Comparison of ENCODE assay signal across 10 cellular contexts in the genomic region with DNA sequence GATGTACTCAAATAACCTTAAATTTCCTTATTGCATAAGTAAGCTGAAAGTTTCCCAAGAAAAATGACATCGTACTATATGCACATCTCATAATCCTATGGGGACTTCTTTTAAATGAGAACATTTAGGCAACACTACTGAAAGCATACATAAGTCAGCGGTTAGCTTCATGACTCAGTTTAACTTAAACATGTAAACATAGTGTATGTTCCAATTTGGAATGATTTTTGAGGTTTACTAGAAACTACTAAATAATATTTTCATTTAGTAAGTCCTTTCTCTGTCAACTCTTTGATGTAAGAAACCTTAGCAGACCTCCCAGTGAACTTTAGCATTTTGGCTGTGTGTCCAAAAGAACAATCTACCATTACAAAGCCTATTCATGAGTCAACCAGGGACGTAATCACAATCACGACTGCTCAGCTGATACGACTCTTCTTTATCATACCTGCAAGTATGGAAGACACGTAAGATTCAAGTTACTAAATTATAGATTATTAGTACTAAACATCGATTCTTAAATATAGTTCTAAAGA. TPM values are rescaled to one million over a fixed set of nuclear protein-coding genes. Genes with fewer than 3 reads are reported as not detected.
DNase-seq lines count a peak whose midpoint lies in the region; ATAC-seq and TF ChIP-seq lines count a peak whose summit lies in the region.
"Had no signal": no experiment of that assay in that cellular context is flagged by ENCODE, and none has a peak within 500 bp of the region (broad histone marks: within the 10 kb centered on the region; RNA-seq: fewer than 3 reads in every experiment).

No MANE protein-coding gene starts in this region.

- no peaks in the 10 kb centered on the region for H3K9me3 Mint-ChIP-seq in stimulated activated naive CD8-positive, alpha-beta T cell treated with anti-CD3 and anti-CD28 coated beads, Interleukin-15, Interleukin-2, amounts not matched to agents 100 ng/mL and 50 ng/mL, for 24 hours
- H3K9me3 Mint-ChIP-seq in memory B cell: no peaks in the 10 kb centered on the region

- 98% methylated on average over 7 of the region's 7 CpGs for WGBS in mammary epithelial cell (ENCODE audit: low coverage, missing lambda C conversion rate)

- ATAC-seq in stimulated activated naive CD8-positive, alpha-beta T cell treated with anti-CD3 and anti-CD28 coated beads, Interleukin-15, Interleukin-2, amounts not matched to agents 100 U/mL and 50 U/mL, for 24 hours: no peak
- ATAC-seq in memory B cell (ENCODE audit: low read depth) (no peak), GM21390 (IDR thresholded peaks at IDR 0.05; ENCODE audit: unreplicated experiment) (no peak)

- peaks cover 48% of the 10 kb centered on the region for H3K36me3 Mint-ChIP-seq in stimulated activated naive CD8-positive, alpha-beta T cell treated with anti-CD3 and anti-CD28 coated beads, Interleukin-15, Interleukin-2, amounts not matched to agents 100 ng/mL and 50 ng/mL, for 24 hours (ENCODE audit: low read depth)
- peaks cover 3% of the 10 kb centered on the region for H3K36me3 Mint-ChIP-seq in memory B cell

- intact Hi-C loops in mammary epithelial cell (cut with micrococcal nuclease): no loop called here

- H3K4me1 Mint-ChIP-seq in stimulated activated naive CD8-positive, alpha-beta T cell treated with anti-CD3 and anti-CD28 coated beads, Interleukin-15, Interleukin-2, amounts not matched to agents 100 ng/mL and 50 ng/mL, for 24 hours (ENCODE audit: low read depth): peaks cover 68% of the 10 kb centered on the region
- H3K4me1 Mint-ChIP-seq in memory B cell: peaks cover 27% of the 10 kb centered on the region

- H3K27me3 ChIP-seq in brain microvascular endothelial cell (replicated peaks): no peaks in the 10 kb centered on the region
- no peaks in the 10 kb centered on the region for H3K27me3 ChIP-seq in mammary epithelial cell (ENCODE audit: insufficient read depth, low read length)

- TF ChIP-seq CTCF in brain microvascular endothelial cell (IDR thresholded peaks at IDR 0.05; ENCODE audit: low read depth, low read length, missing control alignments): no peak
- no peak for TF ChIP-seq CTCF in mammary epithelial cell (conservative IDR thresholded peaks at IDR 0.05 in 1 of 2, IDR thresholded peaks at IDR 0.05 in 1 of 2; ENCODE audit: extremely low read depth in 1 of 2, insufficient read depth in 1 of 2, low read depth in 1 of 2, low read length in 2 of 2)

- CTCF ChIA-PET in mammary epithelial cell (lab: Charles Lee; ENCODE audit: low non-redundant PET): interaction anchor here (0.6 kb wide), 1 partner anchor 16 kb away, joined by 3 read pairs; no protein-coding TSS in a partner anchor

- no TSS peak for BruUV-seq in mammary epithelial cell (replicated peaks; lab: Mats Ljungman, UMichigan)

- no peak overlapping the region for H3K4me3 ChIP-seq in brain microvascular endothelial cell (ENCODE audit: low read depth, low read length)
- H3K4me3 ChIP-seq in mammary epithelial cell (replicated peaks in 1 of 3; ENCODE audit: insufficient read depth in 1 of 3, low read depth in 2 of 3, low read length in 3 of 3): no peak overlapping the region

- peak overlapping the region; percentile 94 for H3K27ac Mint-ChIP-seq in stimulated activated naive CD8-positive, alpha-beta T cell treated with anti-CD3 and anti-CD28 coated beads, Interleukin-15, Interleukin-2, amounts not matched to agents 100 ng/mL and 50 ng/mL, for 24 hours
- peak overlapping the region; percentile 100 for H3K27ac Mint-ChIP-seq in memory B cell

- H3K27me3 Mint-ChIP-seq in stimulated activated naive CD8-positive, alpha-beta T cell treated with anti-CD3 and anti-CD28 coated beads, Interleukin-15, Interleukin-2, amounts not matched to agents 100 ng/mL and 50 ng/mL, for 24 hours: no peaks in the 10 kb centered on the region
- H3K27me3 Mint-ChIP-seq in memory B cell: no peaks in the 10 kb centered on the region

- peaks cover 88% of the 10 kb centered on the region for H3K79me2 ChIP-seq in mammary epithelial cell (ENCODE audit: insufficient read depth, low read length)

- H3K36me3 ChIP-seq in brain microvascular endothelial cell (replicated peaks): no peaks in the 10 kb centered on the region
- H3K36me3 ChIP-seq in mammary epithelial cell (ENCODE audit: insufficient read depth, low read length): no peaks in the 10 kb centered on the region

- H3K4me2 ChIP-seq in mammary epithelial cell (ENCODE audit: insufficient read depth, low read depth, low read length): no peak overlapping the region

- no peaks in the 10 kb centered on the region for H3K9me3 ChIP-seq in mammary epithelial cell (replicated peaks; ENCODE audit: insufficient read depth, low read length)

- peaks cover 25% of the 10 kb centered on the region for H3K4me1 ChIP-seq in mammary epithelial cell (ENCODE audit: insufficient read depth, low read length)

- peak overlapping the region; percentile 91 for H3K4me3 Mint-ChIP-seq in stimulated activated naive CD8-positive, alpha-beta T cell treated with anti-CD3 and anti-CD28 coated beads, Interleukin-15, Interleukin-2, amounts not matched to agents 100 ng/mL and 50 ng/mL, for 24 hours
- peak overlapping the region; percentile 64 for H3K4me3 Mint-ChIP-seq in memory B cell

- dilution Hi-C loops in mammary epithelial cell (cut with HindIII; ENCODE audit: low sequenced_read_pairs): no loop called here

- peak overlapping the region; percentile 99 for H3K27ac ChIP-seq in brain microvascular endothelial cell
- no peak overlapping the region for H3K27ac ChIP-seq in mammary epithelial cell (ENCODE audit: insufficient read depth, low read depth, low read length)

- H2AFZ ChIP-seq in mammary epithelial cell (ENCODE audit: low read depth, low read length): no peak overlapping the region

- no peak overlapping the region for H3K9ac ChIP-seq in mammary epithelial cell (ENCODE audit: insufficient read depth, low read length)

- H4K20me1 ChIP-seq in mammary epithelial cell (ENCODE audit: insufficient read depth, low read length): no peaks in the 10 kb centered on the region

- in situ Hi-C loops in brain microvascular endothelial cell (cut with HindIII; ENCODE audit: low pct_ligation_motif_present, low sequenced_read_pairs): no loop called here
- in situ Hi-C loops in mammary epithelial cell (cut with MboI; ENCODE audit: low sequenced_read_pairs in 2 of 2): no loop called here

- DNase-seq in stimulated activated naive CD8-positive, alpha-beta T cell treated with anti-CD3 and anti-CD28 coated beads, Interleukin-15, Interleukin-2, amounts not matched to agents 100 U/mL and 50 U/mL, for 24 hours: no peak
- DNase-seq in brain microvascular endothelial cell (peak; percentile 88), memory B cell (ENCODE audit: low spot score in 2 of 2) (no peak), DMS 273 treated with DMSO at 0.1 percent for 48 hours (lab: John Stamatoyannopoulos, UW) (no peak), mammary epithelial cell (no peak)
- no peak for DNase-seq in stimulated activated CD4-positive, alpha-beta T cell treated with anti-CD3 and anti-CD28 coated beads, Interleukin-2, amount 100 ng/mL, for 24 hours
- DNase-seq: NCI-H1105, SIG-M5 had no signal

RNA-seq across cellular contexts. Expression of gene HIVEP2, which starts 19.3 kb away (rescaled TPM):
- 10 to 100 TPM; 14.5 to 26.3 TPM for total RNA-seq in mammary epithelial cell
- polyA plus RNA-seq in mammary epithelial cell: 7.4 TPM
- polyA minus RNA-seq in mammary epithelial cell: 32.3 TPM
